In genomic region chr11:100624346-100624745, GRCh38 we compare ENCODE assay signal across 18 cellular contexts.
"Had no signal": no experiment of that assay in that cellular context is flagged by ENCODE, and none has a peak within 500 bp of the region (broad histone marks: within the 10 kb centered on the region; RNA-seq: fewer than 3 reads in every experiment).

No MANE protein-coding gene starts in this region.

- H3K9me3 ChIP-seq: prostate gland had no signal

- H3K4me1 ChIP-seq: body of pancreas, esophagus squamous epithelium, left lung, prostate gland, suprapubic skin, transverse colon had no signal

- DNase-seq: activated CD4-positive, alpha-beta memory T cell treated with anti-CD3 and anti-CD28 coated beads for 36 hours; activated CD4-positive, alpha-beta T cell treated with anti-CD3 and anti-CD28 coated beads for 4 hours; activated gamma-delta T cell treated with Interleukin-2 at 50 U/mL for 16 hours; activated T-cell treated with anti-CD3 and anti-CD28 coated beads for 4 hours; adrenal gland; body of pancreas; effector CD4-positive, alpha-beta T cell; esophagus squamous epithelium; left lung; naive thymus-derived CD4-positive, alpha-beta T cell; right cardiac atrium; stimulated activated CD4-positive, alpha-beta T cell treated with anti-CD3 and anti-CD28 coated beads, Interleukin-15, amount 100 ng/mL, for 24 hours; stimulated activated CD4-positive, alpha-beta T cell treated with anti-CD3 and anti-CD28 coated beads, Interleukin-2, amount 100 ng/mL, for 48 hours; transverse colon had no signal

- ATAC-seq: activated naive CD4-positive, alpha-beta T cell treated with anti-CD3 and anti-CD28 coated beads, Interleukin-2, amount 50 U/mL, for 72 hours; body of pancreas; left lung; naive thymus-derived CD4-positive, alpha-beta T cell; right cardiac atrium had no signal

- H3K36me3 ChIP-seq: adrenal gland, esophagus squamous epithelium, left lung, prostate gland, suprapubic skin, transverse colon had no signal

- H3K4me3 ChIP-seq: adrenal gland, body of pancreas, esophagus squamous epithelium, left lung, prostate gland, skin epidermis, suprapubic skin, transverse colon had no signal

- H3K27me3 ChIP-seq: adrenal gland, body of pancreas, esophagus squamous epithelium, left lung, suprapubic skin, transverse colon had no signal

- H3K27ac ChIP-seq: adrenal gland, body of pancreas, esophagus squamous epithelium, left lung, prostate gland, skin epidermis, suprapubic skin, transverse colon had no signal
